In the genomic region with DNA sequence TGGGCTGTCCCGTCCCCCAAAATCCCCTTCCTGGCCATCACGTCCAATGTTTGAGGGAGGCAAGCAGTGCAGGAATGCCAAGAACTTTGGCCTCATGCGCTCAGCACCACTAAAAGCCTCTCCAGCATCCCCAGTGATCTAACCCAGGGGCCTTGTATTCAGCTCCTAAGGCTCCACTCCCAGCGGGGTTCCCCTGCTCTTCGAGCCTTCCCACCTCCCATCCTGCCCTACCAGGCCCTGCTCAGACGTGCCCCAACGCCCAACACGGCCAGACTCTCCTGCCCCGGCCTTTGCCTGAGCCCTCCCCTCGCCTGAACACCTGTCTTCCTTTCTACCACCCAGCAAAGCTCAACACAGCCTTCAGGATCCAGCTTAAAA, we compare ENCODE assay signal across 1 cellular context.
TF ChIP-seq lines count a peak whose summit lies in the region.

No MANE protein-coding gene starts in this region.

TF ChIP-seq in H1, 55 proteins besides CTCF, POLR2A, EP300 and RAD21:
- no peak for TF ChIP-seq SRF (IDR thresholded peaks at IDR 0.05; ENCODE audit: low read depth, low read length)
- TF ChIP-seq, protein P1, sequence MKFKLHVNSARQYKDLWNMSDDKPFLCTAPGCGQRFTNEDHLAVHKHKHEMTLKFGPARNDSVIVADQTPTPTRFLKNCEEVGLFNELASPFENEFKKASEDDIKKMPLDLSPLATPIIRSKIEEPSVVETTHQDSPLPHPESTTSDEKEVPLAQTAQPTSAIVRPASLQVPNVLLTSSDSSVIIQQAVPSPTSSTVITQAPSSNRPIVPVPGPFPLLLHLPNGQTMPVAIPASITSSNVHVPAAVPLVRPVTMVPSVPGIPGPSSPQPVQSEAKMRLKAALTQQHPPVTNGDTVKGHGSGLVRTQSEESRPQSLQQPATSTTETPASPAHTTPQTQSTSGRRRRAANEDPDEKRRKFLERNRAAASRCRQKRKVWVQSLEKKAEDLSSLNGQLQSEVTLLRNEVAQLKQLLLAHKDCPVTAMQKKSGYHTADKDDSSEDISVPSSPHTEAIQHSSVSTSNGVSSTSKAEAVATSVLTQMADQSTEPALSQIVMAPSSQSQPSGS (IDR thresholded peaks at IDR 0.05; ENCODE audit: low read length) = no peak
- TF ChIP-seq RNF2 (IDR thresholded peaks at IDR 0.05; ENCODE audit: borderline replicate concordance, low read depth, low read length, missing control alignments, poor library complexity, severe bottlenecking) = no peak
- TF ChIP-seq, protein P2, sequence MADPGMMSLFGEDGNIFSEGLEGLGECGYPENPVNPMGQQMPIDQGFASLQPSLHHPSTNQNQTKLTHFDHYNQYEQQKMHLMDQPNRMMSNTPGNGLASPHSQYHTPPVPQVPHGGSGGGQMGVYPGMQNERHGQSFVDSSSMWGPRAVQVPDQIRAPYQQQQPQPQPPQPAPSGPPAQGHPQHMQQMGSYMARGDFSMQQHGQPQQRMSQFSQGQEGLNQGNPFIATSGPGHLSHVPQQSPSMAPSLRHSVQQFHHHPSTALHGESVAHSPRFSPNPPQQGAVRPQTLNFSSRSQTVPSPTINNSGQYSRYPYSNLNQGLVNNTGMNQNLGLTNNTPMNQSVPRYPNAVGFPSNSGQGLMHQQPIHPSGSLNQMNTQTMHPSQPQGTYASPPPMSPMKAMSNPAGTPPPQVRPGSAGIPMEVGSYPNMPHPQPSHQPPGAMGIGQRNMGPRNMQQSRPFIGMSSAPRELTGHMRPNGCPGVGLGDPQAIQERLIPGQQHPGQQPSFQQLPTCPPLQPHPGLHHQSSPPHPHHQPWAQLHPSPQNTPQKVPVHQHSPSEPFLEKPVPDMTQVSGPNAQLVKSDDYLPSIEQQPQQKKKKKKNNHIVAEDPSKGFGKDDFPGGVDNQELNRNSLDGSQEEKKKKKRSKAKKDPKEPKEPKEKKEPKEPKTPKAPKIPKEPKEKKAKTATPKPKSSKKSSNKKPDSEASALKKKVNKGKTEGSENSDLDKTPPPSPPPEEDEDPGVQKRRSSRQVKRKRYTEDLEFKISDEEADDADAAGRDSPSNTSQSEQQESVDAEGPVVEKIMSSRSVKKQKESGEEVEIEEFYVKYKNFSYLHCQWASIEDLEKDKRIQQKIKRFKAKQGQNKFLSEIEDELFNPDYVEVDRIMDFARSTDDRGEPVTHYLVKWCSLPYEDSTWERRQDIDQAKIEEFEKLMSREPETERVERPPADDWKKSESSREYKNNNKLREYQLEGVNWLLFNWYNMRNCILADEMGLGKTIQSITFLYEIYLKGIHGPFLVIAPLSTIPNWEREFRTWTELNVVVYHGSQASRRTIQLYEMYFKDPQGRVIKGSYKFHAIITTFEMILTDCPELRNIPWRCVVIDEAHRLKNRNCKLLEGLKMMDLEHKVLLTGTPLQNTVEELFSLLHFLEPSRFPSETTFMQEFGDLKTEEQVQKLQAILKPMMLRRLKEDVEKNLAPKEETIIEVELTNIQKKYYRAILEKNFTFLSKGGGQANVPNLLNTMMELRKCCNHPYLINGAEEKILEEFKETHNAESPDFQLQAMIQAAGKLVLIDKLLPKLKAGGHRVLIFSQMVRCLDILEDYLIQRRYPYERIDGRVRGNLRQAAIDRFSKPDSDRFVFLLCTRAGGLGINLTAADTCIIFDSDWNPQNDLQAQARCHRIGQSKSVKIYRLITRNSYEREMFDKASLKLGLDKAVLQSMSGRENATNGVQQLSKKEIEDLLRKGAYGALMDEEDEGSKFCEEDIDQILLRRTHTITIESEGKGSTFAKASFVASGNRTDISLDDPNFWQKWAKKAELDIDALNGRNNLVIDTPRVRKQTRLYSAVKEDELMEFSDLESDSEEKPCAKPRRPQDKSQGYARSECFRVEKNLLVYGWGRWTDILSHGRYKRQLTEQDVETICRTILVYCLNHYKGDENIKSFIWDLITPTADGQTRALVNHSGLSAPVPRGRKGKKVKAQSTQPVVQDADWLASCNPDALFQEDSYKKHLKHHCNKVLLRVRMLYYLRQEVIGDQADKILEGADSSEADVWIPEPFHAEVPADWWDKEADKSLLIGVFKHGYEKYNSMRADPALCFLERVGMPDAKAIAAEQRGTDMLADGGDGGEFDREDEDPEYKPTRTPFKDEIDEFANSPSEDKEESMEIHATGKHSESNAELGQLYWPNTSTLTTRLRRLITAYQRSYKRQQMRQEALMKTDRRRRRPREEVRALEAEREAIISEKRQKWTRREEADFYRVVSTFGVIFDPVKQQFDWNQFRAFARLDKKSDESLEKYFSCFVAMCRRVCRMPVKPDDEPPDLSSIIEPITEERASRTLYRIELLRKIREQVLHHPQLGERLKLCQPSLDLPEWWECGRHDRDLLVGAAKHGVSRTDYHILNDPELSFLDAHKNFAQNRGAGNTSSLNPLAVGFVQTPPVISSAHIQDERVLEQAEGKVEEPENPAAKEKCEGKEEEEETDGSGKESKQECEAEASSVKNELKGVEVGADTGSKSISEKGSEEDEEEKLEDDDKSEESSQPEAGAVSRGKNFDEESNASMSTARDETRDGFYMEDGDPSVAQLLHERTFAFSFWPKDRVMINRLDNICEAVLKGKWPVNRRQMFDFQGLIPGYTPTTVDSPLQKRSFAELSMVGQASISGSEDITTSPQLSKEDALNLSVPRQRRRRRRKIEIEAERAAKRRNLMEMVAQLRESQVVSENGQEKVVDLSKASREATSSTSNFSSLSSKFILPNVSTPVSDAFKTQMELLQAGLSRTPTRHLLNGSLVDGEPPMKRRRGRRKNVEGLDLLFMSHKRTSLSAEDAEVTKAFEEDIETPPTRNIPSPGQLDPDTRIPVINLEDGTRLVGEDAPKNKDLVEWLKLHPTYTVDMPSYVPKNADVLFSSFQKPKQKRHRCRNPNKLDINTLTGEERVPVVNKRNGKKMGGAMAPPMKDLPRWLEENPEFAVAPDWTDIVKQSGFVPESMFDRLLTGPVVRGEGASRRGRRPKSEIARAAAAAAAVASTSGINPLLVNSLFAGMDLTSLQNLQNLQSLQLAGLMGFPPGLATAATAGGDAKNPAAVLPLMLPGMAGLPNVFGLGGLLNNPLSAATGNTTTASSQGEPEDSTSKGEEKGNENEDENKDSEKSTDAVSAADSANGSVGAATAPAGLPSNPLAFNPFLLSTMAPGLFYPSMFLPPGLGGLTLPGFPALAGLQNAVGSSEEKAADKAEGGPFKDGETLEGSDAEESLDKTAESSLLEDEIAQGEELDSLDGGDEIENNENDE (IDR thresholded peaks at IDR 0.05; ENCODE audit: insufficient replicate concordance, low read length) = no peak
- no peak for TF ChIP-seq SAP30 (IDR thresholded peaks at IDR 0.05; ENCODE audit: insufficient read depth, insufficient replicate concordance, low read length)
- no peak for TF ChIP-seq RFX5 (IDR thresholded peaks at IDR 0.05; ENCODE audit: borderline replicate concordance, low read depth, low read length)
- TF ChIP-seq GTF2F1 (IDR thresholded peaks at IDR 0.05; ENCODE audit: borderline replicate concordance, low read depth, low read length) = no peak
- TF ChIP-seq TBP (IDR thresholded peaks at IDR 0.05; ENCODE audit: low read depth, low read length) = no peak
- no peak for TF ChIP-seq CREB1 (IDR thresholded peaks at IDR 0.05)
